8 cellular contexts compared by ENCODE assay signal in the genomic region with DNA sequence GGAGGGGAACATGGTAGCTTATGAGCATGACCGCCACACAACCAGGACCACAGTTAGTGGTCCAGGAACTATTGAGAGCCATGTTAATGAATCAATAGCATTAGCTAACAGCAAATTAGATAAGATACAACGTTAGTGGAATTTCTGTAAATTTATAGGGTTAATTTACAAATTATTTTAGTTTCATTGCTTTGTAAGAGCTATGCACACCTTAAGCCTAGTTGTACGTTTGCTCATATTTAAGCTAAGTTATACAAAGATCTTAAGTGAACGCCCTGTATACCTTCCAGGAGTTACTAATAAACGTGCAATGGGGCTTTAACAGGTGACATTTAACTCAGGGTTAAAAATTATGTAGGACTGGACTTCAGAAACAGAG. TPM values are rescaled to one million over a fixed set of nuclear protein-coding genes. Genes with fewer than 3 reads are reported as not detected.
DNase-seq lines count a peak whose midpoint lies in the region.

No MANE protein-coding gene starts in this region.

- peaks cover 6 to 8% of the 10 kb centered on the region in 2 donors for H3K36me3 ChIP-seq in stomach smooth muscle (ENCODE audit: control insufficient read depth in 2 of 2, insufficient read depth in 2 of 2, low read length in 2 of 2)

- no peak for DNase-seq in T-helper 1 cell
- DNase-seq in activated T-helper 1 cell treated with anti-CD3 and anti-CD28 coated beads, Interleukin-12 subunit alpha, Interleukin-12 subunit beta, Interleukin-2, Interleukin-4 antibody, amounts not matched to agents 30 ng/mL and 10 ng/mL and 1 ng/mL, durations not matched to agents 14 hours and 24 hours and 36 hours (ENCODE audit: low spot score): no peak
- no peak for DNase-seq in NCI-H146 (lab: John Stamatoyannopoulos, UW)
- DNase-seq in stimulated activated CD4-positive, alpha-beta T cell treated with anti-CD3 and anti-CD28 coated beads, Interleukin-2, amount 100 ng/mL, for 48 hours: no peak
- DNase-seq in NCI-H187 (lab: John Stamatoyannopoulos, UW): no peak

- peak overlapping the region; percentile 99 for H3K4me3 ChIP-seq in iPS-18c (ENCODE audit: insufficient read depth, low read depth, low read length)
- H3K4me3 ChIP-seq in stomach smooth muscle (ENCODE audit: low read length in 2 of 2): peak overlapping the region; percentile 94 to 98

- peak overlapping the region; percentile 92 to 93 for H3K9ac ChIP-seq in stomach smooth muscle (ENCODE audit: low read length in 2 of 2)

- H3K4me1 Mint-ChIP-seq in T-helper 1 cell treated with Interleukin-12 subunit alpha and Interleukin-12 subunit beta and Interleukin-4 antibody, amounts not matched to agents 30 μg/mL and 1 μg/mL, for 36 hours (ENCODE audit: low read depth): peaks cover 16% of the 10 kb centered on the region
- H3K4me1 Mint-ChIP-seq in activated T-helper 1 cell treated with anti-CD3 and anti-CD28 coated beads, Interleukin-12 subunit alpha, Interleukin-12 subunit beta, Interleukin-2, Interleukin-4 antibody, amounts not matched to agents 30 ng/mL and 10 ng/mL and 1 ng/mL, durations not matched to agents 14 hours and 24 hours and 36 hours (ENCODE audit: low read depth): peaks cover 13% of the 10 kb centered on the region

- peak overlapping the region; percentile 97 for H3K4me3 Mint-ChIP-seq in T-helper 1 cell treated with Interleukin-12 subunit alpha and Interleukin-12 subunit beta and Interleukin-4 antibody, amounts not matched to agents 30 μg/mL and 1 μg/mL, for 36 hours
- H3K4me3 Mint-ChIP-seq in activated T-helper 1 cell treated with anti-CD3 and anti-CD28 coated beads, Interleukin-12 subunit alpha, Interleukin-12 subunit beta, Interleukin-2, Interleukin-4 antibody, amounts not matched to agents 30 ng/mL and 10 ng/mL and 1 ng/mL, durations not matched to agents 14 hours and 24 hours and 36 hours: peak overlapping the region; percentile 96

- intact Hi-C loops in activated T-helper 1 cell treated with anti-CD3 and anti-CD28 coated beads, Interleukin-12 subunit alpha, Interleukin-12 subunit beta, Interleukin-2, Interleukin-4 antibody, amounts not matched to agents 30 ng/mL and 10 ng/mL and 1 ng/mL, durations not matched to agents 14 hours and 24 hours and 36 hours (cut with micrococcal nuclease): loop anchor here (1.0 kb wide), 5 partner anchors 39 to 543 kb away; partner anchors contain the start of genes MTOR, SRM and TARDBP

- H3K4me1 ChIP-seq in stomach smooth muscle (ENCODE audit: control insufficient read depth, insufficient read depth, low read length): peaks cover 2% of the 10 kb centered on the region

- peak overlapping the region; percentile 91 for H3K27ac Mint-ChIP-seq in T-helper 1 cell treated with Interleukin-12 subunit alpha and Interleukin-12 subunit beta and Interleukin-4 antibody, amounts not matched to agents 30 μg/mL and 1 μg/mL, for 36 hours
- peak overlapping the region; percentile 96 for H3K27ac Mint-ChIP-seq in activated T-helper 1 cell treated with anti-CD3 and anti-CD28 coated beads, Interleukin-12 subunit alpha, Interleukin-12 subunit beta, Interleukin-2, Interleukin-4 antibody, amounts not matched to agents 30 ng/mL and 10 ng/mL and 1 ng/mL, durations not matched to agents 14 hours and 24 hours and 36 hours

- H3K36me3 Mint-ChIP-seq in T-helper 1 cell treated with Interleukin-12 subunit alpha and Interleukin-12 subunit beta and Interleukin-4 antibody, amounts not matched to agents 30 μg/mL and 1 μg/mL, for 36 hours (ENCODE audit: low read depth): peaks cover 4% of the 10 kb centered on the region
- H3K36me3 Mint-ChIP-seq in activated T-helper 1 cell treated with anti-CD3 and anti-CD28 coated beads, Interleukin-12 subunit alpha, Interleukin-12 subunit beta, Interleukin-2, Interleukin-4 antibody, amounts not matched to agents 30 ng/mL and 10 ng/mL and 1 ng/mL, durations not matched to agents 14 hours and 24 hours and 36 hours (ENCODE audit: low read depth): peaks cover 11% of the 10 kb centered on the region

- H3K27ac ChIP-seq in stomach smooth muscle (ENCODE audit: low read length): no peak overlapping the region

- H3K9me3 ChIP-seq in iPS-18c (ENCODE audit: control insufficient read depth, insufficient read depth, low read length) (peaks cover 2% of the 10 kb centered on the region), stomach smooth muscle (ENCODE audit: control insufficient read depth in 2 of 2, low read length in 2 of 2) (no peaks in the 10 kb centered on the region)

- H3K9me3 Mint-ChIP-seq in T-helper 1 cell treated with Interleukin-12 subunit alpha and Interleukin-12 subunit beta and Interleukin-4 antibody, amounts not matched to agents 30 μg/mL and 1 μg/mL, for 36 hours: no peaks in the 10 kb centered on the region
- no peaks in the 10 kb centered on the region for H3K9me3 Mint-ChIP-seq in activated T-helper 1 cell treated with anti-CD3 and anti-CD28 coated beads, Interleukin-12 subunit alpha, Interleukin-12 subunit beta, Interleukin-2, Interleukin-4 antibody, amounts not matched to agents 30 ng/mL and 10 ng/mL and 1 ng/mL, durations not matched to agents 14 hours and 24 hours and 36 hours

- H3K27me3 Mint-ChIP-seq in T-helper 1 cell treated with Interleukin-12 subunit alpha and Interleukin-12 subunit beta and Interleukin-4 antibody, amounts not matched to agents 30 μg/mL and 1 μg/mL, for 36 hours (ENCODE audit: low read depth): no peaks in the 10 kb centered on the region
- no peaks in the 10 kb centered on the region for H3K27me3 Mint-ChIP-seq in activated T-helper 1 cell treated with anti-CD3 and anti-CD28 coated beads, Interleukin-12 subunit alpha, Interleukin-12 subunit beta, Interleukin-2, Interleukin-4 antibody, amounts not matched to agents 30 ng/mL and 10 ng/mL and 1 ng/mL, durations not matched to agents 14 hours and 24 hours and 36 hours (ENCODE audit: insufficient read depth)

- no peaks in the 10 kb centered on the region for H3K27me3 ChIP-seq in stomach smooth muscle (ENCODE audit: control insufficient read depth in 1 of 2, insufficient read depth in 2 of 2, low read length in 2 of 2)

RNA-seq across cellular contexts. Expression of gene EXOSC10, which starts 0.7 kb away (rescaled TPM):
- 93.5 and 103 TPM in 2 replicates for total RNA-seq in activated T-helper 1 cell treated with anti-CD3 and anti-CD28 coated beads, Interleukin-12 subunit alpha, Interleukin-12 subunit beta, Interleukin-2, Interleukin-4 antibody, amounts not matched to agents 30 ng/mL and 10 ng/mL and 1 ng/mL, durations not matched to agents 14 hours and 24 hours and 36 hours

RNA-seq across cellular contexts. Expression of gene SRM, which starts 39.1 kb away (rescaled TPM):
- total RNA-seq in activated T-helper 1 cell treated with anti-CD3 and anti-CD28 coated beads, Interleukin-12 subunit alpha, Interleukin-12 subunit beta, Interleukin-2, Interleukin-4 antibody, amounts not matched to agents 30 ng/mL and 10 ng/mL and 1 ng/mL, durations not matched to agents 14 hours and 24 hours and 36 hours: 306 and 332 TPM in 2 replicates

RNA-seq across cellular contexts. Expression of gene MASP2, which starts 51.9 kb away (rescaled TPM):
- 0.15 and 0.57 TPM in 2 replicates for total RNA-seq in activated T-helper 1 cell treated with anti-CD3 and anti-CD28 coated beads, Interleukin-12 subunit alpha, Interleukin-12 subunit beta, Interleukin-2, Interleukin-4 antibody, amounts not matched to agents 30 ng/mL and 10 ng/mL and 1 ng/mL, durations not matched to agents 14 hours and 24 hours and 36 hours
